Comparison of ENCODE assay signal across 24 cellular contexts in genomic region chr6:43847741-43848630, GRCh38.
A peak's percentile ranks its signal among the peaks of the same experiment; 100 is the strongest.
DNase-seq lines count a peak whose midpoint lies in the region; ATAC-seq, FAIRE-seq and TF ChIP-seq lines count a peak whose summit lies in the region.
"Had no signal": no experiment of that assay in that cellular context is flagged by ENCODE, and none has a peak within 500 bp of the region (broad histone marks: within the 10 kb centered on the region; RNA-seq: fewer than 3 reads in every experiment).

No MANE protein-coding gene starts in this region.

- ATAC-seq in pancreas (peak in 3 of 4 donors; percentile 32 to 65 (median 49)), GM18505 (IDR thresholded peaks at IDR 0.05; ENCODE audit: unreplicated experiment) (no peak), GM19351 (IDR thresholded peaks at IDR 0.05; ENCODE audit: unreplicated experiment) (no peak)
- ATAC-seq: lower lobe of right lung; stimulated activated naive CD8-positive, alpha-beta T cell treated with anti-CD3 and anti-CD28 coated beads, Interleukin-15, amount 100 ng/mL, for 72 hours had no signal

- no peak for TF ChIP-seq POLR2A in GM18505 (IDR thresholded peaks at IDR 0.05; ENCODE audit: borderline replicate concordance, extremely low read depth, insufficient read depth, insufficient read length)

- H3K9me3 ChIP-seq in GM23248 (ENCODE audit: low read depth) (no peaks in the 10 kb centered on the region), pancreas (no peaks in the 10 kb centered on the region)
- H3K9me3 ChIP-seq: breast epithelium, colonic mucosa, lower lobe of right lung, tibial nerve had no signal

- H3K4me2 ChIP-seq in GM23248 (ENCODE audit: unreplicated experiment), result no peak overlapping the region
- H3K4me2 ChIP-seq: PC-9 had no signal

- no peak overlapping the region for H3K9ac ChIP-seq in GM23248

- DNase-seq in GM23248, result peak; percentile 43
- peak; percentile 80 to 95 for DNase-seq in NCI-H524 (lab: John Stamatoyannopoulos, UW)
- peak; percentile 57 for DNase-seq in amniotic epithelial cell (ENCODE audit: low read depth)
- no peak for DNase-seq in pancreas
- DNase-seq in SHP77 treated with DMSO at 0.1 percent for 48 hours (lab: John Stamatoyannopoulos, UW), result no peak
- no peak for DNase-seq in NCI-H2029 (lab: John Stamatoyannopoulos, UW)
- DNase-seq: activated CD4-positive, alpha-beta T cell treated with anti-CD3 and anti-CD28 coated beads, Interleukin-2, amount 50 U/mL, for 4 hours; activated CD8-positive, alpha-beta memory T cell treated with anti-CD3 and anti-CD28 coated beads, Interleukin-2, amount 50 U/mL, for 48 hours; activated gamma-delta T cell; colonic mucosa; DMS79 treated with DMSO at 0.1 percent for 48 hours; HFFc6; lower lobe of right lung; NCI-H1417; NCI-H526; occipital lobe; PC-9; stimulated activated CD4-positive, alpha-beta T cell treated with anti-CD3 and anti-CD28 coated beads, Interleukin-12 subunit alpha, Interleukin-12 subunit beta, amount 100 ng/mL, for 4 hours; stimulated activated naive CD8-positive, alpha-beta T cell treated with anti-CD3 and anti-CD28 coated beads, Interleukin-15, amount 100 ng/mL, for 72 hours had no signal

- H4K20me1 ChIP-seq in GM23248 (ENCODE audit: insufficient read depth), result no peaks in the 10 kb centered on the region

- 43% methylated on average over 5 of the region's 5 CpGs for WGBS in GM23248 (ENCODE audit: low coverage in 1 of 2, low lambda C conversion rate in 2 of 2, missing lambda C conversion rate in 2 of 2), 2 experiments
- 68 to 72% methylated on average over 5 of the region's 5 CpGs for WGBS in pancreas, 2 donors

- no peaks in the 10 kb centered on the region for H3F3A ChIP-seq in GM23248 (ENCODE audit: insufficient read depth)

- H3K4me1 ChIP-seq in GM23248 (ENCODE audit: insufficient read depth), result peaks cover 33% of the 10 kb centered on the region
- no peaks in the 10 kb centered on the region for H3K4me1 ChIP-seq in pancreas
- H3K4me1 ChIP-seq: breast epithelium, colonic mucosa, lower lobe of right lung, tibial nerve had no signal

- FAIRE-seq in pancreas (lab: Jason Lieb, UNC), result no peak
- FAIRE-seq: kidney had no signal

- no peak for TF ChIP-seq CTCF in pancreas (IDR thresholded peaks at IDR 0.05)

- no peaks in the 10 kb centered on the region for H3K27me3 ChIP-seq in GM23248 (replicated peaks; ENCODE audit: insufficient read depth)
- H3K27me3 ChIP-seq in pancreas, result no peaks in the 10 kb centered on the region
- H3K27me3 ChIP-seq: breast epithelium, colonic mucosa, tibial nerve had no signal

- H2AFZ ChIP-seq in GM23248, result no peak overlapping the region
- H2AFZ ChIP-seq: PC-9 had no signal

- H3K9me2 ChIP-seq in GM23248 (ENCODE audit: insufficient read depth), result no peaks in the 10 kb centered on the region

- no peaks in the 10 kb centered on the region for H3K36me3 ChIP-seq in GM23248 (ENCODE audit: low read depth)
- H3K36me3 ChIP-seq in pancreas, result no peaks in the 10 kb centered on the region
- H3K36me3 ChIP-seq: breast epithelium, colonic mucosa, lower lobe of right lung, tibial nerve had no signal

- H3K4me3 ChIP-seq in GM23248 (no peak overlapping the region), pancreas (no peak overlapping the region)
- H3K4me3 ChIP-seq: breast epithelium, colonic mucosa, lower lobe of right lung, PC-9, tibial nerve had no signal

- no peaks in the 10 kb centered on the region for H3K79me2 ChIP-seq in GM23248 (ENCODE audit: insufficient read depth)

- intact Hi-C loops in pancreas (cut with DNase I), result loop anchor here in 1 of 3 donors (10.0 kb wide), 1 partner anchor 97 kb away; no protein-coding TSS in a partner anchor

- in situ Hi-C loops in GM23248 (cut with MboI), result no loop called here

- H3K27ac ChIP-seq in GM23248, result no peak overlapping the region
- no peak overlapping the region for H3K27ac ChIP-seq in pancreas
- H3K27ac ChIP-seq: breast epithelium, colonic mucosa, lower lobe of right lung, PC-9, tibial nerve had no signal

Comparison
In these comparisons a context has a peak if more than half of its experiments do, and no peak if none do; other contexts are left out.
1. DNase-seq: peak in GM23248 (single experiment), NCI-H524 (2 of 2) and amniotic epithelial cell (single experiment); none in pancreas (0 of 6), SHP77 treated with DMSO at 0.1 percent for 48 hours (single experiment) and NCI-H2029 (single experiment).
2. ATAC-seq: peak in pancreas (3 of 4); none in GM18505 (single experiment) and GM19351 (single experiment).